In the genomic region with DNA sequence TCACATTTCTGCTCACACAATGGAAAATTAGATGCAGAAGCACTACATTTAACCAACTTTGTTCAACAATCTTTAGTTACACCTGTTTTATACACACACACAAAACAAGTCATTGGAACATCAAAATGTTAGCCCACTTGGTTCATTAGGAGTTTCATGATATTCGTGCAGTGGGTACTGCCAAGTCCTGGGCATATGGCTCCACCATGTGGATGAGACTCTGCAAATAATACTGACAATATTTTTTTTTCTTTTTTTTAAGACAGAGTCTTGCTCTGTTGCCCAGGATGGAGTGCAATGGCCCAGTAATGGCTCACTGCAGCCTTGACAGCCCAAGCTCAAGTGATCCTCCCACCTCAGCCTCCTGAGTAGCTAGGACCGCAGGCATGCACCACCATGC, we compare ENCODE assay signal across 1 cellular context.
TF ChIP-seq lines count a peak whose summit lies in the region.

No MANE protein-coding gene starts in this region.

TF ChIP-seq in Ishikawa, 13 proteins besides CTCF, POLR2A, EP300 and RAD21 (continued from another document):
- TF ChIP-seq, protein P1, sequence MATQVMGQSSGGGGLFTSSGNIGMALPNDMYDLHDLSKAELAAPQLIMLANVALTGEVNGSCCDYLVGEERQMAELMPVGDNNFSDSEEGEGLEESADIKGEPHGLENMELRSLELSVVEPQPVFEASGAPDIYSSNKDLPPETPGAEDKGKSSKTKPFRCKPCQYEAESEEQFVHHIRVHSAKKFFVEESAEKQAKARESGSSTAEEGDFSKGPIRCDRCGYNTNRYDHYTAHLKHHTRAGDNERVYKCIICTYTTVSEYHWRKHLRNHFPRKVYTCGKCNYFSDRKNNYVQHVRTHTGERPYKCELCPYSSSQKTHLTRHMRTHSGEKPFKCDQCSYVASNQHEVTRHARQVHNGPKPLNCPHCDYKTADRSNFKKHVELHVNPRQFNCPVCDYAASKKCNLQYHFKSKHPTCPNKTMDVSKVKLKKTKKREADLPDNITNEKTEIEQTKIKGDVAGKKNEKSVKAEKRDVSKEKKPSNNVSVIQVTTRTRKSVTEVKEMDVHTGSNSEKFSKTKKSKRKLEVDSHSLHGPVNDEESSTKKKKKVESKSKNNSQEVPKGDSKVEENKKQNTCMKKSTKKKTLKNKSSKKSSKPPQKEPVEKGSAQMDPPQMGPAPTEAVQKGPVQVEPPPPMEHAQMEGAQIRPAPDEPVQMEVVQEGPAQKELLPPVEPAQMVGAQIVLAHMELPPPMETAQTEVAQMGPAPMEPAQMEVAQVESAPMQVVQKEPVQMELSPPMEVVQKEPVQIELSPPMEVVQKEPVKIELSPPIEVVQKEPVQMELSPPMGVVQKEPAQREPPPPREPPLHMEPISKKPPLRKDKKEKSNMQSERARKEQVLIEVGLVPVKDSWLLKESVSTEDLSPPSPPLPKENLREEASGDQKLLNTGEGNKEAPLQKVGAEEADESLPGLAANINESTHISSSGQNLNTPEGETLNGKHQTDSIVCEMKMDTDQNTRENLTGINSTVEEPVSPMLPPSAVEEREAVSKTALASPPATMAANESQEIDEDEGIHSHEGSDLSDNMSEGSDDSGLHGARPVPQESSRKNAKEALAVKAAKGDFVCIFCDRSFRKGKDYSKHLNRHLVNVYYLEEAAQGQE (IDR thresholded peaks at IDR 0.05; ENCODE audit: low read depth): no peak
- TF ChIP-seq NFIC (IDR thresholded peaks at IDR 0.05): no peak
- no peak for TF ChIP-seq FOXM1 (IDR thresholded peaks at IDR 0.05; ENCODE audit: borderline replicate concordance, low read depth)
- no peak for TF ChIP-seq TCF12 (IDR thresholded peaks at IDR 0.05; ENCODE audit: low read depth)
TF ChIP-seq in Ishikawa: peak in this region for 0.
